ENCODE assay signal across 15 cellular contexts in the genomic region with DNA sequence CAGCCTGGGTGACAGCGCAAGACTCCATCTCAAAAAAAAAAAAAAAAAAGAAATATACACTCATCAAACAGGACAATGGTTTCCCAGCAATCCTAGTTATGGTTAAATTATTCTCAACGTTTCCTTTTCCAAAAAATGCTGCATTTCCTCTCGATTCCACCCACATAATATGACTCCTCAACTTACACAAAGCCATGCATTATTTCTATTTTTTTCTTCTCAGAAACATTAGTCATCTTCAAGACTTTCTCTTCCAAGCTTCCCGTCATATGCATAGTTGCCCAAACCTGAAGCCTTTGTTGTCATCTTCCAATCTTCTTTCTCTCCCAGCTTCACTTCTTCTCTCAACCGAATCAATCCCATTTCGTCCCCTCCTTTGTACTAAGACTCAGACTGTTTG.
"Had no signal": no experiment of that assay in that cellular context is flagged by ENCODE, and none has a peak within 500 bp of the region (broad histone marks: within the 10 kb centered on the region; RNA-seq: fewer than 3 reads in every experiment).

No MANE protein-coding gene starts in this region.

- H3K4me3 ChIP-seq: adrenal gland, body of pancreas, dorsolateral prefrontal cortex, esophagus squamous epithelium, gastroesophageal sphincter, ovary, suprapubic skin, upper lobe of left lung had no signal

- ATAC-seq: activated CD8-positive, alpha-beta T cell treated with anti-CD3 and anti-CD28 coated beads for 36 hours; body of pancreas; gastroesophageal sphincter; T-cell had no signal

- H3K36me3 ChIP-seq: adrenal gland, esophagus squamous epithelium, gastroesophageal sphincter, ovary, suprapubic skin, upper lobe of left lung, WERI-Rb-1 had no signal

- H3K27me3 ChIP-seq: adrenal gland, body of pancreas, dorsolateral prefrontal cortex, esophagus squamous epithelium, gastroesophageal sphincter, ovary, suprapubic skin, upper lobe of left lung had no signal

- H3K27ac ChIP-seq: adrenal gland, body of pancreas, dorsolateral prefrontal cortex, esophagus squamous epithelium, gastroesophageal sphincter, ovary, suprapubic skin, upper lobe of left lung, WERI-Rb-1 had no signal

- DNase-seq: activated CD4-positive, alpha-beta T cell treated with anti-CD3 and anti-CD28 coated beads for 4 hours; activated CD8-positive, alpha-beta T cell treated with anti-CD3 and anti-CD28 coated beads for 36 hours; activated naive CD4-positive, alpha-beta T cell treated with anti-CD3 and anti-CD28 coated beads, Interleukin-2, amount 50 U/mL, for 16 hours; adrenal gland; body of pancreas; dorsolateral prefrontal cortex; esophagus squamous epithelium; ovary; stimulated activated CD4-positive, alpha-beta T cell treated with anti-CD3 and anti-CD28 coated beads, Interleukin-12 subunit alpha, Interleukin-12 subunit beta, amount 100 ng/mL, for 4 hours; stimulated activated naive CD4-positive, alpha-beta T cell; T-cell; upper lobe of left lung; WERI-Rb-1 had no signal

- H3K9me3 ChIP-seq: adrenal gland, body of pancreas, esophagus squamous epithelium, gastroesophageal sphincter, ovary, suprapubic skin, upper lobe of left lung had no signal

- H3K4me1 ChIP-seq: gastroesophageal sphincter, upper lobe of left lung had no signal
